Comparison of ENCODE assay signal across 13 cellular contexts in genomic region chr7:641269-641671, GRCh38.
DNase-seq lines count a peak whose midpoint lies in the region; ATAC-seq, FAIRE-seq and TF ChIP-seq lines count a peak whose summit lies in the region.
"Had no signal": no experiment of that assay in that cellular context is flagged by ENCODE, and none has a peak within 500 bp of the region (broad histone marks: within the 10 kb centered on the region; RNA-seq: fewer than 3 reads in every experiment).

No MANE protein-coding gene starts in this region.

- DNase-seq in GM23338 (ENCODE audit: low spot score), result peak; percentile 54
- peak; percentile 94 for DNase-seq in NCI-H2029 (lab: John Stamatoyannopoulos, UW)
- peak; percentile 76 to 92 for DNase-seq in SW 1271 (lab: John Stamatoyannopoulos, UW)
- DNase-seq in HepG2 (ENCODE audit: low spot score), result no peak
- DNase-seq in T-cell, result no peak
- no peak for DNase-seq in activated CD4-positive, CD25-positive, alpha-beta regulatory T cell (lab: John Stamatoyannopoulos, UW)
- DNase-seq in NCI-H187 (lab: John Stamatoyannopoulos, UW), result no peak
- DNase-seq: activated CD4-positive, alpha-beta T cell treated with anti-CD3 and anti-CD28 coated beads, Interleukin-2, amount 10 ng/mL, durations not matched to agents 24 days and 14 days; NCI-H1105 treated with DMSO at 0.1 percent for 48 hours; stomach had no signal

- H3K27me3 ChIP-seq in GM23338 (ENCODE audit: insufficient read depth) (no peaks in the 10 kb centered on the region), HepG2 (ENCODE audit: control insufficient read depth in 1 of 2, insufficient read depth in 2 of 2, low read length in 2 of 2) (no peaks in the 10 kb centered on the region)
- H3K27me3 ChIP-seq: dorsolateral prefrontal cortex, stomach had no signal

- TF ChIP-seq EP300 in HepG2 (IDR thresholded peaks at IDR 0.05; ENCODE audit: low read depth in 2 of 2, low read length in 2 of 2), result no peak
- no peak for TF ChIP-seq EP300 in HepG2 (CRISPR knock-in tag; IDR thresholded peaks at IDR 0.05; ENCODE audit: borderline replicate concordance)

- no peak overlapping the region for H2AFZ ChIP-seq in GM23338
- no peak overlapping the region for H2AFZ ChIP-seq in HepG2 (ENCODE audit: low read length)

- no peaks in the 10 kb centered on the region; the same call in 1 of the 2 replicates for H4K20me1 ChIP-seq in GM23338 (replicated peaks; ENCODE audit: insufficient read depth)
- H4K20me1 ChIP-seq in HepG2 (ENCODE audit: insufficient read depth, low read length), result no peaks in the 10 kb centered on the region

- ATAC-seq in GM23338 (no peak; the same call in 2 of the 3 replicates), HepG2 (no peak), T-cell (replicated peaks in 1 of 4) (no peak), GM19324 (IDR thresholded peaks at IDR 0.05; ENCODE audit: low FRiP score, unreplicated experiment) (no peak)

- no peaks in the 10 kb centered on the region for H3K4me1 ChIP-seq in GM23338 (ENCODE audit: insufficient read depth)
- no peaks in the 10 kb centered on the region for H3K4me1 ChIP-seq in HepG2 (ENCODE audit: insufficient read depth, low read length)
- H3K4me1 ChIP-seq: stomach had no signal

- H3K9ac ChIP-seq in HepG2 (ENCODE audit: insufficient read depth, low read depth, low read length), result no peak overlapping the region

- H3K9me3 Mint-ChIP-seq in GM23338 (no peaks in the 10 kb centered on the region), T-cell (no peaks in the 10 kb centered on the region)
- H3K9me3 Mint-ChIP-seq: activated CD4-positive, alpha-beta T cell treated with anti-CD3 and anti-CD28 coated beads, Interleukin-2, amount 10 ng/mL, durations not matched to agents 24 days and 14 days had no signal

- peaks cover 38% of the 10 kb centered on the region for H3K79me2 ChIP-seq in GM23338 (replicated peaks; ENCODE audit: insufficient read depth)
- no peaks in the 10 kb centered on the region for H3K79me2 ChIP-seq in HepG2 (ENCODE audit: insufficient read depth, low read length)

- POLR2A ChIA-PET in HepG2 (lab: Yijun Ruan, JAX), result no interaction called here
- POLR2A ChIA-PET in T-cell (lab: Charles Lee), result no interaction called here

- no peak for TF ChIP-seq RAD21 in HepG2 (CRISPR knock-in tag; IDR thresholded peaks at IDR 0.05)

- no peak for FAIRE-seq in HepG2 (lab: Jason Lieb, UNC)

- no peak for TF ChIP-seq CTCF in GM23338 (conservative IDR thresholded peaks at IDR 0.05; ENCODE audit: low read depth in 2 of 2)
- no peak for TF ChIP-seq CTCF in HepG2 (CRISPR knock-in tag; IDR thresholded peaks at IDR 0.05)

- H3K4me2 ChIP-seq in GM23338 (no peak overlapping the region), HepG2 (ENCODE audit: low read depth, low read length) (no peak overlapping the region)
- H3K4me2 ChIP-seq: smooth muscle cell had no signal

- intact Hi-C loops in HepG2 (cut with micrococcal nuclease; ENCODE audit: unreplicated experiment), result no loop called here

- H3F3A ChIP-seq in GM23338 (replicated peaks; ENCODE audit: low read depth), result no peaks in the 10 kb centered on the region

- H3K4me1 Mint-ChIP-seq in GM23338 (no peaks in the 10 kb centered on the region), T-cell (peaks cover 17 to 25% (median 18%) of the 10 kb centered on the region in 3 donors)

- 96% methylated on average over 16 of the region's 16 CpGs for WGBS in HepG2 (ENCODE audit: low lambda C conversion rate)

- no peak overlapping the region for H3K4me3 ChIP-seq in GM23338
- H3K4me3 ChIP-seq in HepG2 (replicated peaks in 1 of 3; ENCODE audit: insufficient read depth in 1 of 3, low read depth in 2 of 3, low read length in 3 of 3), result no peak overlapping the region
- H3K4me3 ChIP-seq: dorsolateral prefrontal cortex, smooth muscle cell, stomach had no signal

- H3K36me3 ChIP-seq in GM23338 (ENCODE audit: insufficient read depth) (no peaks in the 10 kb centered on the region), HepG2 (replicated peaks in 1 of 2; ENCODE audit: control insufficient read depth in 1 of 2, insufficient read depth in 2 of 2, low read length in 2 of 2) (peaks cover 2% of the 10 kb centered on the region in 2 experiments; a peak in 1 of 5 replicates)

- CTCF ChIA-PET in HepG2 (lab: Yijun Ruan, JAX; ENCODE audit: low intra/inter-chr PET ratio, low total read pairs), result no interaction called here
- CTCF ChIA-PET in T-cell (lab: Charles Lee), result interaction anchor here in 1 of 2 donors (1.1 kb wide), 1 partner anchor 9 kb away, joined by 3 read pairs; no protein-coding TSS in a partner anchor

- no peak overlapping the region for H3K27ac Mint-ChIP-seq in GM23338
- H3K27ac Mint-ChIP-seq in T-cell, result no peak overlapping the region
- H3K27ac Mint-ChIP-seq: activated CD4-positive, alpha-beta T cell treated with anti-CD3 and anti-CD28 coated beads, Interleukin-2, amount 10 ng/mL, durations not matched to agents 24 days and 14 days had no signal

- peaks cover 19% of the 10 kb centered on the region for H3K27me3 Mint-ChIP-seq in GM23338 (ENCODE audit: insufficient read depth, low read depth, poor library complexity)
- H3K27me3 Mint-ChIP-seq in T-cell, result no peaks in the 10 kb centered on the region
- H3K27me3 Mint-ChIP-seq: activated CD4-positive, alpha-beta T cell treated with anti-CD3 and anti-CD28 coated beads, Interleukin-2, amount 10 ng/mL, durations not matched to agents 24 days and 14 days had no signal

- H3K4me3 Mint-ChIP-seq in GM23338 (no peak overlapping the region), T-cell (no peak overlapping the region)
- H3K4me3 Mint-ChIP-seq: activated CD4-positive, alpha-beta T cell treated with anti-CD3 and anti-CD28 coated beads, Interleukin-2, amount 10 ng/mL, durations not matched to agents 24 days and 14 days had no signal

- no peak overlapping the region for H3K27ac ChIP-seq in GM23338 (ENCODE audit: low read depth)
- no peak overlapping the region for H3K27ac ChIP-seq in HepG2 (ENCODE audit: extremely low read length, insufficient read depth, low read length)
- H3K27ac ChIP-seq: dorsolateral prefrontal cortex, stomach had no signal

- H3K9me2 ChIP-seq in GM23338 (ENCODE audit: insufficient read depth), result no peaks in the 10 kb centered on the region

- H3K36me3 Mint-ChIP-seq in GM23338 (ENCODE audit: low read depth) (peaks cover 16% of the 10 kb centered on the region), T-cell (no peaks in the 10 kb centered on the region)

- TF ChIP-seq POLR2A in HepG2 (IDR thresholded peaks at IDR 0.05; ENCODE audit: insufficient read depth in 1 of 2, low read depth in 2 of 2, low read length in 2 of 2), result no peak

- in situ Hi-C loops in HepG2 (cut with HindIII; ENCODE audit: extremely low pct_ligation_motif_present, low pct_unique_long_range_greater_than_20kb), result no loop called here

- H3K9me3 ChIP-seq in HepG2 (ENCODE audit: low read length), result no peaks in the 10 kb centered on the region

- BruUV-seq in HepG2 (replicated peaks; lab: Mats Ljungman, UMichigan), result no TSS peak

TF ChIP-seq in GM23338, 12 proteins besides CTCF, POLR2A, EP300 and RAD21 (continues in another document):
- TF ChIP-seq STAT1 (IDR thresholded peaks at IDR 0.05; ENCODE audit: unreplicated experiment) (no peak), POLR2AphosphoS5 (IDR thresholded peaks at IDR 0.05; ENCODE audit: low read depth) (no peak), CREB1 (CRISPR knock-in tag; IDR thresholded peaks at IDR 0.05; ENCODE audit: low read depth) (no peak)

TF ChIP-seq in HepG2, 621 proteins besides CTCF, POLR2A, EP300 and RAD21:
- TF ChIP-seq POGK (CRISPR knock-in tag; conservative IDR thresholded peaks at IDR 0.05), result peak; percentile 74; the same call in 1 of the 2 replicates
- TF ChIP-seq GZF1 (CRISPR knock-in tag; IDR thresholded peaks at IDR 0.05), result peak; percentile 99
- no peak for TF ChIP-seq KDM2A (CRISPR knock-in tag; IDR thresholded peaks at IDR 0.05; ENCODE audit: borderline replicate concordance, low read depth)

Comparison
In these comparisons a context has a peak if more than half of its experiments do, and no peak if none do; other contexts are left out.
1. DNase-seq: peak in GM23338 (single experiment), NCI-H2029 (single experiment) and SW 1271 (2 of 2); none in HepG2 (single experiment), T-cell (0 of 34), activated CD4-positive, CD25-positive, alpha-beta regulatory T cell (0 of 4) and NCI-H187 (0 of 2).